17 cellular contexts compared by ENCODE assay signal in the genomic region with DNA sequence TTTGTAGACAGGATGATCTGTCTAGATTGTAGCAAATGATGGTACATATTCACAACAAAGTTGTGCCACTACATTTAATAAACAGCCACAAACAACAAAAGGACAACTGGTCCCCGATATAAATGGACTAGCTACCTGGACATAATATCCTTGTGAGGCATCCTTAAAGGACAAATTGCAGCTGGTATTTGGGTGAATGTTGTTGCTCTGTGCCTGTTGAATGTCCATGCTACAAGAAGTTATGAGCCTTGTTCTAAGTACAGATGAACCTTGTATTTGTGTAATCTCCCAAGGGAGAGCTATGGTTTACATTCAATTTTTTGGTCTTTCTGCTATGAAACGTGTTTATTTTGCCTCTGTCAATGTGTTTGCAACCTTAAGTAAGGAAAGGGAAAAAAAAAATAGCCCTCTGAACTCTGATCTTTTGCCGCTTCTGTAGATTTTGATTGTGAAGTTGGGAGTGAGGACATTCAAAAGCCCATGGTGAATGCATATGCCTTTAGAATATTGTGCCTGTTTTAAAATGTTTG.
"Had no signal": no experiment of that assay in that cellular context is flagged by ENCODE, and none has a peak within 500 bp of the region (broad histone marks: within the 10 kb centered on the region; RNA-seq: fewer than 3 reads in every experiment).

No MANE protein-coding gene starts in this region.

- H3K4me1 ChIP-seq: psoas muscle had no signal

- ATAC-seq: activated naive CD8-positive, alpha-beta T cell treated with anti-CD3 and anti-CD28 coated beads, Interleukin-2, amount 50 U/mL, for 24 hours; activated T-cell treated with anti-CD3 and anti-CD28 coated beads, Interleukin-2, amount 50 U/mL, for 72 hours; esophagus mucosa; left colon; psoas muscle had no signal

- H3K27ac ChIP-seq: dorsolateral prefrontal cortex, psoas muscle, right lobe of liver, spleen, VCaP had no signal

- DNase-seq: activated CD4-positive, alpha-beta memory T cell treated with anti-CD3 and anti-CD28 coated beads, Interleukin-2, amount 10 ng/mL, durations not matched to agents 7 days and 5 days; activated CD8-positive, alpha-beta memory T cell treated with anti-CD3 and anti-CD28 coated beads, Interleukin-2, amount 50 U/mL, for 4 hours; activated naive CD4-positive, alpha-beta T cell treated with Interleukin-2 at 50 U/mL for 16 hours; activated naive CD8-positive, alpha-beta T cell treated with anti-CD3 and anti-CD28 coated beads, Interleukin-2, amount 50 U/mL, for 24 hours; activated T-cell treated with anti-CD3 and anti-CD28 coated beads, Interleukin-2, amount 50 U/mL, for 72 hours; dorsolateral prefrontal cortex; foreskin fibroblast; glutamatergic neuron; left colon; nephron progenitor cell; psoas muscle; right lobe of liver; spleen; stimulated activated CD4-positive, alpha-beta T cell treated with anti-CD3 and anti-CD28 coated beads, Interleukin-1b, Interleukin-23, amount 100 ng/mL, for 48 hours; stimulated activated naive CD4-positive, alpha-beta T cell treated with Interleukin-2 at 50 U/mL for 16 hours had no signal

- H3K27me3 ChIP-seq: dorsolateral prefrontal cortex, right lobe of liver, spleen had no signal

- H3K4me3 ChIP-seq: dorsolateral prefrontal cortex, psoas muscle, right lobe of liver, spleen had no signal
